Comparison of ENCODE assay signal across 1 cellular context in the genomic region with DNA sequence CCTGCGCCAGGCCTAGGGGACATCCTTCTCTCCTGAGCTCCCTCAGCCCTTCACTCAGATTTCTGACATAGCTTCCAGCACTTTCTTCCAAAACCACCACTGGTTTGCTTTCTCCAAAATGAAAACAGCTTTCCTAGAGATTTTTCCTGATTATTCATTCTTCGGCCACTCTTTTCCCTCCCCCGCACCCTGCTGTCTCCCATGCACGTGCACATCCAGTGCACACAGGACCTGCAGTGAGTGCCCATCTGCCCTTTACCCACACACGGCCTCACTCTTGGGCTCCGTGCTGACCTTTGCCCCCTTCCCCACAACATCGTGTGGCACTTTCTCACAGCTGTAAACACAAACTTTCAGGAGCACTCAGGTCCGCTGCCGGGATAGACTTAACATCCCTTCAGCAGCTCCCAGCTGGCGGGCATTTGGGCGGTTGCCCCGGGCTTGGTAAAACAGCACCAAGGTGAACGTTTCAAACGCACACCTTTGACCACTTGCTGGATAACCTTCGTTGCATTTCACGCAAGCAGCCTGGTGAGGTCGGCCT.
A peak's percentile ranks its signal among the peaks of the same experiment; 100 is the strongest.
TF ChIP-seq lines count a peak whose summit lies in the region.

No MANE protein-coding gene starts in this region.

TF ChIP-seq in HepG2, 621 proteins besides CTCF, POLR2A, EP300 and RAD21 (continued from another document and continues in another):
- TF ChIP-seq, protein P1, sequence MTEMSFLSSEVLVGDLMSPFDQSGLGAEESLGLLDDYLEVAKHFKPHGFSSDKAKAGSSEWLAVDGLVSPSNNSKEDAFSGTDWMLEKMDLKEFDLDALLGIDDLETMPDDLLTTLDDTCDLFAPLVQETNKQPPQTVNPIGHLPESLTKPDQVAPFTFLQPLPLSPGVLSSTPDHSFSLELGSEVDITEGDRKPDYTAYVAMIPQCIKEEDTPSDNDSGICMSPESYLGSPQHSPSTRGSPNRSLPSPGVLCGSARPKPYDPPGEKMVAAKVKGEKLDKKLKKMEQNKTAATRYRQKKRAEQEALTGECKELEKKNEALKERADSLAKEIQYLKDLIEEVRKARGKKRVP (CRISPR knock-in tag; IDR thresholded peaks at IDR 0.05) = peak in 1 of 2 experiments; percentile 33; a peak in 1 of 4 replicates
- TF ChIP-seq, protein P2, sequence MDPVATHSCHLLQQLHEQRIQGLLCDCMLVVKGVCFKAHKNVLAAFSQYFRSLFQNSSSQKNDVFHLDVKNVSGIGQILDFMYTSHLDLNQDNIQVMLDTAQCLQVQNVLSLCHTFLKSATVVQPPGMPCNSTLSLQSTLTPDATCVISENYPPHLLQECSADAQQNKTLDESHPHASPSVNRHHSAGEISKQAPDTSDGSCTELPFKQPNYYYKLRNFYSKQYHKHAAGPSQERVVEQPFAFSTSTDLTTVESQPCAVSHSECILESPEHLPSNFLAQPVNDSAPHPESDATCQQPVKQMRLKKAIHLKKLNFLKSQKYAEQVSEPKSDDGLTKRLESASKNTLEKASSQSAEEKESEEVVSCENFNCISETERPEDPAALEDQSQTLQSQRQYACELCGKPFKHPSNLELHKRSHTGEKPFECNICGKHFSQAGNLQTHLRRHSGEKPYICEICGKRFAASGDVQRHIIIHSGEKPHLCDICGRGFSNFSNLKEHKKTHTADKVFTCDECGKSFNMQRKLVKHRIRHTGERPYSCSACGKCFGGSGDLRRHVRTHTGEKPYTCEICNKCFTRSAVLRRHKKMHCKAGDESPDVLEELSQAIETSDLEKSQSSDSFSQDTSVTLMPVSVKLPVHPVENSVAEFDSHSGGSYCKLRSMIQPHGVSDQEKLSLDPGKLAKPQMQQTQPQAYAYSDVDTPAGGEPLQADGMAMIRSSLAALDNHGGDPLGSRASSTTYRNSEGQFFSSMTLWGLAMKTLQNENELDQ (CRISPR knock-in tag; IDR thresholded peaks at IDR 0.05; ENCODE audit: borderline replicate concordance) = no peak
- TF ChIP-seq NR2C2 (CRISPR knock-in tag; IDR thresholded peaks at IDR 0.05; ENCODE audit: borderline replicate concordance) (peak; percentile 88), ZFP36 (IDR thresholded peaks at IDR 0.05; ENCODE audit: borderline replicate concordance, low read depth, low read length, partially characterized antibody) (no peak), PITX1 (CRISPR knock-in tag; IDR thresholded peaks at IDR 0.05) (0 out of 2 replicates have a peak, but pooled peaks have one; percentile 42), SOX5 (CRISPR knock-in tag; IDR thresholded peaks at IDR 0.05; ENCODE audit: borderline replicate concordance) (peak; percentile 47; the same call in 1 of the 2 replicates), MED1 (CRISPR knock-in tag; IDR thresholded peaks at IDR 0.05) (peak; percentile 50), MZF1 (CRISPR knock-in tag; IDR thresholded peaks at IDR 0.05; ENCODE audit: borderline replicate concordance) (no peak), DMAP1 (CRISPR knock-in tag; IDR thresholded peaks at IDR 0.05) (no peak), CCDC6 (CRISPR knock-in tag; IDR thresholded peaks at IDR 0.05) (no peak), GATAD2A (CRISPR knock-in tag; IDR thresholded peaks at IDR 0.05) (peak; percentile 87), ZNF549 (CRISPR knock-in tag; IDR thresholded peaks at IDR 0.05) (no peak), ZNF674 (CRISPR knock-in tag; IDR thresholded peaks at IDR 0.05; ENCODE audit: low read depth) (peak; percentile 36; the same call in 1 of the 2 replicates), HNRNPL (IDR thresholded peaks at IDR 0.05; ENCODE audit: low read depth, low read length) (peak; percentile 70; the same call in 1 of the 2 replicates), ZMYM3 (CRISPR knock-in tag; IDR thresholded peaks at IDR 0.05) (0 out of 2 replicates have a peak, but pooled peaks have one; percentile 15), HMG20B (CRISPR knock-in tag; conservative IDR thresholded peaks at IDR 0.05) (no peak), ZNF264 (CRISPR knock-in tag; IDR thresholded peaks at IDR 0.05) (no peak), ZNF160 (CRISPR knock-in tag; IDR thresholded peaks at IDR 0.05) (no peak), RARA (CRISPR knock-in tag; IDR thresholded peaks at IDR 0.05) (peak; percentile 70), HMGA1 (CRISPR knock-in tag; conservative IDR thresholded peaks at IDR 0.05) (no peak), TMF1 (CRISPR knock-in tag; IDR thresholded peaks at IDR 0.05; ENCODE audit: low read depth) (no peak), ZNF138 (CRISPR knock-in tag; IDR thresholded peaks at IDR 0.05; ENCODE audit: low read depth) (no peak), ZNF484 (CRISPR knock-in tag; IDR thresholded peaks at IDR 0.05; ENCODE audit: borderline replicate concordance, low read depth) (no peak), SAP130 (CRISPR knock-in tag; IDR thresholded peaks at IDR 0.05; ENCODE audit: low read depth) (peak; percentile 46), IKZF4 (CRISPR knock-in tag; IDR thresholded peaks at IDR 0.05; ENCODE audit: borderline replicate concordance, low read depth, not compliant biosample characterization) (no peak), ZNF143 (CRISPR knock-in tag; IDR thresholded peaks at IDR 0.05) (no peak), NR2F1 (CRISPR knock-in tag; IDR thresholded peaks at IDR 0.05) (peak in 1 of 2 experiments; percentile 94; a peak in 2 of 4 replicates)
- TF ChIP-seq, protein P3, sequence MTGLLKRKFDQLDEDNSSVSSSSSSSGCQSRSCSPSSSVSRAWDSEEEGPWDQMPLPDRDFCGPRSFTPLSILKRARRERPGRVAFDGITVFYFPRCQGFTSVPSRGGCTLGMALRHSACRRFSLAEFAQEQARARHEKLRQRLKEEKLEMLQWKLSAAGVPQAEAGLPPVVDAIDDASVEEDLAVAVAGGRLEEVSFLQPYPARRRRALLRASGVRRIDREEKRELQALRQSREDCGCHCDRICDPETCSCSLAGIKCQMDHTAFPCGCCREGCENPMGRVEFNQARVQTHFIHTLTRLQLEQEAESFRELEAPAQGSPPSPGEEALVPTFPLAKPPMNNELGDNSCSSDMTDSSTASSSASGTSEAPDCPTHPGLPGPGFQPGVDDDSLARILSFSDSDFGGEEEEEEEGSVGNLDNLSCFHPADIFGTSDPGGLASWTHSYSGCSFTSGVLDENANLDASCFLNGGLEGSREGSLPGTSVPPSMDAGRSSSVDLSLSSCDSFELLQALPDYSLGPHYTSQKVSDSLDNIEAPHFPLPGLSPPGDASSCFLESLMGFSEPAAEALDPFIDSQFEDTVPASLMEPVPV (CRISPR knock-in tag; IDR thresholded peaks at IDR 0.05) = no peak
- TF ChIP-seq, protein P4, sequence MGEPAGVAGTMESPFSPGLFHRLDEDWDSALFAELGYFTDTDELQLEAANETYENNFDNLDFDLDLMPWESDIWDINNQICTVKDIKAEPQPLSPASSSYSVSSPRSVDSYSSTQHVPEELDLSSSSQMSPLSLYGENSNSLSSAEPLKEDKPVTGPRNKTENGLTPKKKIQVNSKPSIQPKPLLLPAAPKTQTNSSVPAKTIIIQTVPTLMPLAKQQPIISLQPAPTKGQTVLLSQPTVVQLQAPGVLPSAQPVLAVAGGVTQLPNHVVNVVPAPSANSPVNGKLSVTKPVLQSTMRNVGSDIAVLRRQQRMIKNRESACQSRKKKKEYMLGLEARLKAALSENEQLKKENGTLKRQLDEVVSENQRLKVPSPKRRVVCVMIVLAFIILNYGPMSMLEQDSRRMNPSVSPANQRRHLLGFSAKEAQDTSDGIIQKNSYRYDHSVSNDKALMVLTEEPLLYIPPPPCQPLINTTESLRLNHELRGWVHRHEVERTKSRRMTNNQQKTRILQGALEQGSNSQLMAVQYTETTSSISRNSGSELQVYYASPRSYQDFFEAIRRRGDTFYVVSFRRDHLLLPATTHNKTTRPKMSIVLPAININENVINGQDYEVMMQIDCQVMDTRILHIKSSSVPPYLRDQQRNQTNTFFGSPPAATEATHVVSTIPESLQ (CRISPR knock-in tag; conservative IDR thresholded peaks at IDR 0.05) = no peak
- TF ChIP-seq, protein P5, sequence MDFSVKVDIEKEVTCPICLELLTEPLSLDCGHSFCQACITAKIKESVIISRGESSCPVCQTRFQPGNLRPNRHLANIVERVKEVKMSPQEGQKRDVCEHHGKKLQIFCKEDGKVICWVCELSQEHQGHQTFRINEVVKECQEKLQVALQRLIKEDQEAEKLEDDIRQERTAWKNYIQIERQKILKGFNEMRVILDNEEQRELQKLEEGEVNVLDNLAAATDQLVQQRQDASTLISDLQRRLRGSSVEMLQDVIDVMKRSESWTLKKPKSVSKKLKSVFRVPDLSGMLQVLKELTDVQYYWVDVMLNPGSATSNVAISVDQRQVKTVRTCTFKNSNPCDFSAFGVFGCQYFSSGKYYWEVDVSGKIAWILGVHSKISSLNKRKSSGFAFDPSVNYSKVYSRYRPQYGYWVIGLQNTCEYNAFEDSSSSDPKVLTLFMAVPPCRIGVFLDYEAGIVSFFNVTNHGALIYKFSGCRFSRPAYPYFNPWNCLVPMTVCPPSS (IDR thresholded peaks at IDR 0.05) = no peak
- TF ChIP-seq, protein P6, sequence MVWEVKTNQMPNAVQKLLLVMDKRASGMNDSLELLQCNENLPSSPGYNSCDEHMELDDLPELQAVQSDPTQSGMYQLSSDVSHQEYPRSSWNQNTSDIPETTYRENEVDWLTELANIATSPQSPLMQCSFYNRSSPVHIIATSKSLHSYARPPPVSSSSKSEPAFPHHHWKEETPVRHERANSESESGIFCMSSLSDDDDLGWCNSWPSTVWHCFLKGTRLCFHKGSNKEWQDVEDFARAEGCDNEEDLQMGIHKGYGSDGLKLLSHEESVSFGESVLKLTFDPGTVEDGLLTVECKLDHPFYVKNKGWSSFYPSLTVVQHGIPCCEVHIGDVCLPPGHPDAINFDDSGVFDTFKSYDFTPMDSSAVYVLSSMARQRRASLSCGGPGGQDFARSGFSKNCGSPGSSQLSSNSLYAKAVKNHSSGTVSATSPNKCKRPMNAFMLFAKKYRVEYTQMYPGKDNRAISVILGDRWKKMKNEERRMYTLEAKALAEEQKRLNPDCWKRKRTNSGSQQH (CRISPR knock-in tag; IDR thresholded peaks at IDR 0.05; ENCODE audit: low read depth) = no peak
- TF ChIP-seq, protein P7, sequence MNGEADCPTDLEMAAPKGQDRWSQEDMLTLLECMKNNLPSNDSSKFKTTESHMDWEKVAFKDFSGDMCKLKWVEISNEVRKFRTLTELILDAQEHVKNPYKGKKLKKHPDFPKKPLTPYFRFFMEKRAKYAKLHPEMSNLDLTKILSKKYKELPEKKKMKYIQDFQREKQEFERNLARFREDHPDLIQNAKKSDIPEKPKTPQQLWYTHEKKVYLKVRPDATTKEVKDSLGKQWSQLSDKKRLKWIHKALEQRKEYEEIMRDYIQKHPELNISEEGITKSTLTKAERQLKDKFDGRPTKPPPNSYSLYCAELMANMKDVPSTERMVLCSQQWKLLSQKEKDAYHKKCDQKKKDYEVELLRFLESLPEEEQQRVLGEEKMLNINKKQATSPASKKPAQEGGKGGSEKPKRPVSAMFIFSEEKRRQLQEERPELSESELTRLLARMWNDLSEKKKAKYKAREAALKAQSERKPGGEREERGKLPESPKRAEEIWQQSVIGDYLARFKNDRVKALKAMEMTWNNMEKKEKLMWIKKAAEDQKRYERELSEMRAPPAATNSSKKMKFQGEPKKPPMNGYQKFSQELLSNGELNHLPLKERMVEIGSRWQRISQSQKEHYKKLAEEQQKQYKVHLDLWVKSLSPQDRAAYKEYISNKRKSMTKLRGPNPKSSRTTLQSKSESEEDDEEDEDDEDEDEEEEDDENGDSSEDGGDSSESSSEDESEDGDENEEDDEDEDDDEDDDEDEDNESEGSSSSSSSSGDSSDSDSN (CRISPR knock-in tag; IDR thresholded peaks at IDR 0.05) = peak; percentile 26; the same call in 1 of the 2 replicates
- TF ChIP-seq, protein P8, sequence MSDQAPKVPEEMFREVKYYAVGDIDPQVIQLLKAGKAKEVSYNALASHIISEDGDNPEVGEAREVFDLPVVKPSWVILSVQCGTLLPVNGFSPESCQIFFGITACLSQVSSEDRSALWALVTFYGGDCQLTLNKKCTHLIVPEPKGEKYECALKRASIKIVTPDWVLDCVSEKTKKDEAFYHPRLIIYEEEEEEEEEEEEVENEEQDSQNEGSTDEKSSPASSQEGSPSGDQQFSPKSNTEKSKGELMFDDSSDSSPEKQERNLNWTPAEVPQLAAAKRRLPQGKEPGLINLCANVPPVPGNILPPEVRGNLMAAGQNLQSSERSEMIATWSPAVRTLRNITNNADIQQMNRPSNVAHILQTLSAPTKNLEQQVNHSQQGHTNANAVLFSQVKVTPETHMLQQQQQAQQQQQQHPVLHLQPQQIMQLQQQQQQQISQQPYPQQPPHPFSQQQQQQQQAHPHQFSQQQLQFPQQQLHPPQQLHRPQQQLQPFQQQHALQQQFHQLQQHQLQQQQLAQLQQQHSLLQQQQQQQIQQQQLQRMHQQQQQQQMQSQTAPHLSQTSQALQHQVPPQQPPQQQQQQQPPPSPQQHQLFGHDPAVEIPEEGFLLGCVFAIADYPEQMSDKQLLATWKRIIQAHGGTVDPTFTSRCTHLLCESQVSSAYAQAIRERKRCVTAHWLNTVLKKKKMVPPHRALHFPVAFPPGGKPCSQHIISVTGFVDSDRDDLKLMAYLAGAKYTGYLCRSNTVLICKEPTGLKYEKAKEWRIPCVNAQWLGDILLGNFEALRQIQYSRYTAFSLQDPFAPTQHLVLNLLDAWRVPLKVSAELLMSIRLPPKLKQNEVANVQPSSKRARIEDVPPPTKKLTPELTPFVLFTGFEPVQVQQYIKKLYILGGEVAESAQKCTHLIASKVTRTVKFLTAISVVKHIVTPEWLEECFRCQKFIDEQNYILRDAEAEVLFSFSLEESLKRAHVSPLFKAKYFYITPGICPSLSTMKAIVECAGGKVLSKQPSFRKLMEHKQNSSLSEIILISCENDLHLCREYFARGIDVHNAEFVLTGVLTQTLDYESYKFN (CRISPR knock-in tag; conservative IDR thresholded peaks at IDR 0.05) = peak; percentile 68
- TF ChIP-seq, protein P9, sequence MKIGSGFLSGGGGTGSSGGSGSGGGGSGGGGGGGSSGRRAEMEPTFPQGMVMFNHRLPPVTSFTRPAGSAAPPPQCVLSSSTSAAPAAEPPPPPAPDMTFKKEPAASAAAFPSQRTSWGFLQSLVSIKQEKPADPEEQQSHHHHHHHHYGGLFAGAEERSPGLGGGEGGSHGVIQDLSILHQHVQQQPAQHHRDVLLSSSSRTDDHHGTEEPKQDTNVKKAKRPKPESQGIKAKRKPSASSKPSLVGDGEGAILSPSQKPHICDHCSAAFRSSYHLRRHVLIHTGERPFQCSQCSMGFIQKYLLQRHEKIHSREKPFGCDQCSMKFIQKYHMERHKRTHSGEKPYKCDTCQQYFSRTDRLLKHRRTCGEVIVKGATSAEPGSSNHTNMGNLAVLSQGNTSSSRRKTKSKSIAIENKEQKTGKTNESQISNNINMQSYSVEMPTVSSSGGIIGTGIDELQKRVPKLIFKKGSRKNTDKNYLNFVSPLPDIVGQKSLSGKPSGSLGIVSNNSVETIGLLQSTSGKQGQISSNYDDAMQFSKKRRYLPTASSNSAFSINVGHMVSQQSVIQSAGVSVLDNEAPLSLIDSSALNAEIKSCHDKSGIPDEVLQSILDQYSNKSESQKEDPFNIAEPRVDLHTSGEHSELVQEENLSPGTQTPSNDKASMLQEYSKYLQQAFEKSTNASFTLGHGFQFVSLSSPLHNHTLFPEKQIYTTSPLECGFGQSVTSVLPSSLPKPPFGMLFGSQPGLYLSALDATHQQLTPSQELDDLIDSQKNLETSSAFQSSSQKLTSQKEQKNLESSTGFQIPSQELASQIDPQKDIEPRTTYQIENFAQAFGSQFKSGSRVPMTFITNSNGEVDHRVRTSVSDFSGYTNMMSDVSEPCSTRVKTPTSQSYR (CRISPR knock-in tag; IDR thresholded peaks at IDR 0.05; ENCODE audit: borderline replicate concordance) = peak; percentile 78; the same call in 1 of the 2 replicates
- TF ChIP-seq, protein P10, sequence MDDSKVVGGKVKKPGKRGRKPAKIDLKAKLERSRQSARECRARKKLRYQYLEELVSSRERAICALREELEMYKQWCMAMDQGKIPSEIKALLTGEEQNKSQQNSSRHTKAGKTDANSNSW (CRISPR knock-in tag; IDR thresholded peaks at IDR 0.05; ENCODE audit: borderline replicate concordance) = no peak
- TF ChIP-seq, protein P11, sequence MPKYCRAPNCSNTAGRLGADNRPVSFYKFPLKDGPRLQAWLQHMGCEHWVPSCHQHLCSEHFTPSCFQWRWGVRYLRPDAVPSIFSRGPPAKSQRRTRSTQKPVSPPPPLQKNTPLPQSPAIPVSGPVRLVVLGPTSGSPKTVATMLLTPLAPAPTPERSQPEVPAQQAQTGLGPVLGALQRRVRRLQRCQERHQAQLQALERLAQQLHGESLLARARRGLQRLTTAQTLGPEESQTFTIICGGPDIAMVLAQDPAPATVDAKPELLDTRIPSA (CRISPR knock-in tag; IDR thresholded peaks at IDR 0.05; ENCODE audit: borderline replicate concordance) = no peak
